ENCODE assay signal across 7 cellular contexts in genomic region chr4:138035781-138036258, GRCh38.
A peak's percentile ranks its signal among the peaks of the same experiment; 100 is the strongest.
DNase-seq lines count a peak whose midpoint lies in the region; ATAC-seq, FAIRE-seq and TF ChIP-seq lines count a peak whose summit lies in the region.

No MANE protein-coding gene starts in this region.

- H4K91ac ChIP-seq in H1 (replicated peaks; ENCODE audit: insufficient read length, low read length), result no peak overlapping the region

- no peak overlapping the region for H3K4me2 ChIP-seq in H1 (ENCODE audit: insufficient read depth in 1 of 2, low read depth in 2 of 2, low read length in 2 of 2)
- H3K4me2 ChIP-seq in mesendoderm (ENCODE audit: low read length), result no peak overlapping the region

- no peaks in the 10 kb centered on the region for H3K23me2 ChIP-seq in H1 (ENCODE audit: low read depth, low read length)

- ATAC-seq in GM21825 (IDR thresholded peaks at IDR 0.05; ENCODE audit: unreplicated experiment) (peak; percentile 100), Panc1 (peak; percentile 85)

- H4K20me1 ChIP-seq in H1 (replicated peaks in 1 of 2; ENCODE audit: control insufficient read depth in 1 of 2, insufficient read depth in 2 of 2, low read length in 2 of 2), result no peaks in the 10 kb centered on the region

- no peaks in the 10 kb centered on the region for H3K4me1 Mint-ChIP-seq in activated naive CD4-positive, alpha-beta T cell treated with anti-CD3 and anti-CD28 coated beads, Interleukin-2, amount 10 ng/mL, durations not matched to agents 7 days and 5 days

- H3K4me1 ChIP-seq in Panc1 (ENCODE audit: control insufficient read depth, insufficient read depth, low read length) (no peaks in the 10 kb centered on the region), H1 (replicated peaks in 1 of 4; ENCODE audit: control insufficient read depth in 3 of 4, insufficient read depth in 4 of 4, low read length in 3 of 4) (no peaks in the 10 kb centered on the region), mesendoderm (ENCODE audit: control insufficient read depth, low read depth, low read length) (no peaks in the 10 kb centered on the region)

- H3K27ac Mint-ChIP-seq in activated naive CD4-positive, alpha-beta T cell treated with anti-CD3 and anti-CD28 coated beads, Interleukin-2, amount 10 ng/mL, durations not matched to agents 7 days and 5 days, result no peak overlapping the region

- H3K56ac ChIP-seq in H1 (replicated peaks; ENCODE audit: insufficient read length, low read depth, low read length) (no peak overlapping the region), mesendoderm (ENCODE audit: low read length) (peak overlapping the region; percentile 34)

- TF ChIP-seq CTCF in GM12873 (IDR thresholded peaks at IDR 0.05; ENCODE audit: insufficient read depth, low read depth, low read length, missing control alignments) (peak; percentile 56), Panc1 (IDR thresholded peaks at IDR 0.05) (peak; percentile 60), H1 (IDR thresholded peaks at IDR 0.05; ENCODE audit: control extremely low read depth in 1 of 3, insufficient read depth in 1 of 3, low read depth in 1 of 3, low read length in 3 of 3) (peak in 2 of 3 experiments; percentile 61 to 77; a peak in 3 of 4 replicates)

- no peaks in the 10 kb centered on the region for H3K36me3 Mint-ChIP-seq in activated naive CD4-positive, alpha-beta T cell treated with anti-CD3 and anti-CD28 coated beads, Interleukin-2, amount 10 ng/mL, durations not matched to agents 7 days and 5 days

- H3K9me3 Mint-ChIP-seq in activated naive CD4-positive, alpha-beta T cell treated with anti-CD3 and anti-CD28 coated beads, Interleukin-2, amount 10 ng/mL, durations not matched to agents 7 days and 5 days, result no peaks in the 10 kb centered on the region

- peak; percentile 91 to 95 for TF ChIP-seq RAD21 in H1 (IDR thresholded peaks at IDR 0.05 in 1 of 2, conservative IDR thresholded peaks at IDR 0.05 in 1 of 2; ENCODE audit: low read depth in 2 of 2, low read length in 2 of 2)

- peak; percentile 46 for DNase-seq in HuH-7 (ENCODE audit: low spot score)
- DNase-seq in Panc1 (ENCODE audit: low read depth, low spot score), result no peak
- no peak for DNase-seq in H1 (ENCODE audit: low read depth in 1 of 2, low spot score in 2 of 2)
- peak; percentile 77 for DNase-seq in mesendoderm
- DNase-seq in activated naive CD4-positive, alpha-beta T cell treated with anti-CD3 and anti-CD28 coated beads, Interleukin-2, amount 10 ng/mL, durations not matched to agents 7 days and 5 days, result no peak

- H3K4ac ChIP-seq in H1 (replicated peaks; ENCODE audit: insufficient read length, low read depth, low read length) (no peak overlapping the region), mesendoderm (ENCODE audit: low read depth, low read length) (no peak overlapping the region)

- H2BK20ac ChIP-seq in H1 (ENCODE audit: low read length), result no peak overlapping the region

- TF ChIP-seq EP300 in H1 (IDR thresholded peaks at IDR 0.05; ENCODE audit: borderline replicate concordance in 1 of 2, low read depth in 2 of 2, low read length in 2 of 2), result no peak

- CTCF ChIA-PET in Panc1 (lab: Charles Lee) (interaction anchor here (0.6 to 1.2 kb wide), 2 partner anchors 55 to 912 kb away, joined by 3 read pairs; no protein-coding TSS in a partner anchor), H1 (lab: Charles Lee; ENCODE audit: partially characterized antibody) (interaction anchor here (0.7 to 9.3 kb wide), 40 partner anchors 11 to 835 kb away, joined by 3 to 103 read pairs (median 4); no protein-coding TSS in a partner anchor)
- CTCF ChIA-PET in activated naive CD4-positive, alpha-beta T cell treated with anti-CD3 and anti-CD28 coated beads, Interleukin-2, amount 10 ng/mL, durations not matched to agents 7 days and 5 days (lab: Charles Lee), result interaction anchor here (0.7 to 2.6 kb wide), 3 partner anchors 561 to 836 kb away, joined by 3 to 12 read pairs (median 6); no protein-coding TSS in a partner anchor

- H2BK12ac ChIP-seq in H1 (ENCODE audit: low read depth, low read length), result no peak overlapping the region

- H2BK15ac ChIP-seq in H1 (ENCODE audit: low read length) (no peak overlapping the region), mesendoderm (replicated peaks; ENCODE audit: low read depth) (no peak overlapping the region)

- no peaks in the 10 kb centered on the region for H3K36me3 ChIP-seq in Panc1 (ENCODE audit: control insufficient read depth, insufficient read depth, low read length)
- no peaks in the 10 kb centered on the region for H3K36me3 ChIP-seq in H1 (ENCODE audit: control insufficient read depth in 2 of 4, insufficient read depth in 4 of 4, low read length in 3 of 4)
- no peaks in the 10 kb centered on the region for H3K36me3 ChIP-seq in mesendoderm (ENCODE audit: control insufficient read depth, insufficient read depth, low read length)

- H3K27me3 ChIP-seq in Panc1 (ENCODE audit: control insufficient read depth, insufficient read depth, low read length), result no peaks in the 10 kb centered on the region
- no peaks in the 10 kb centered on the region for H3K27me3 ChIP-seq in H1 (replicated peaks in 1 of 4; ENCODE audit: control insufficient read depth in 3 of 4, extremely low read depth in 1 of 4, insufficient read depth in 3 of 4, low read length in 3 of 4)
- no peaks in the 10 kb centered on the region for H3K27me3 ChIP-seq in mesendoderm (ENCODE audit: insufficient read depth, low read length, poor library complexity)

- no peak overlapping the region for H4K8ac ChIP-seq in H1 (ENCODE audit: extremely low read depth, insufficient read depth, low read length)
- H4K8ac ChIP-seq in mesendoderm (ENCODE audit: low read depth, low read length), result no peak overlapping the region

- BruUV-seq in Panc1 (replicated peaks; lab: Mats Ljungman, UMichigan), result no TSS peak

- H3K9me3 ChIP-seq in Panc1 (ENCODE audit: control insufficient read depth, insufficient read depth, low read depth, low read length) (no peaks in the 10 kb centered on the region), H1 (ENCODE audit: insufficient read depth in 2 of 2, low read depth in 1 of 2, low read length in 1 of 2) (no peaks in the 10 kb centered on the region)

- H2AFZ ChIP-seq in H1 (ENCODE audit: low read length), result peak overlapping the region; percentile 86

- H3K79me1 ChIP-seq in H1 (ENCODE audit: low read depth, low read length) (no peaks in the 10 kb centered on the region), mesendoderm (ENCODE audit: low read length) (no peaks in the 10 kb centered on the region)

- H2AK5ac ChIP-seq in H1 (ENCODE audit: low read depth, low read length) (no peak overlapping the region), mesendoderm (ENCODE audit: low read length) (no peak overlapping the region)

- 92% methylated on average over 1 of the region's 1 CpG; no CpG with 5 or more reads in 1 of the 2 experiments for WGBS in H1 (ENCODE audit: extremely low coverage in 1 of 2, insufficient coverage in 1 of 2, insufficient read length in 1 of 2, insufficient replicate concordance in 2 of 2, low coverage in 1 of 2, low lambda C conversion rate in 2 of 2, missing lambda C conversion rate in 1 of 2), 2 experiments
- no CpG with 5 or more reads among the region's 1 CpG for WGBS in mesendoderm (ENCODE audit: extremely low coverage, insufficient coverage, low lambda C conversion rate)

- H3K27ac ChIP-seq in Panc1 (ENCODE audit: low read length) (no peak overlapping the region), H1 (ENCODE audit: low read depth, low read length) (no peak overlapping the region), mesendoderm (ENCODE audit: low read depth, low read length) (no peak overlapping the region)

- no peak overlapping the region for H3K14ac ChIP-seq in H1 (ENCODE audit: insufficient read length)

- no peaks in the 10 kb centered on the region for H3K27me3 Mint-ChIP-seq in activated naive CD4-positive, alpha-beta T cell treated with anti-CD3 and anti-CD28 coated beads, Interleukin-2, amount 10 ng/mL, durations not matched to agents 7 days and 5 days

- no peak overlapping the region for H4K5ac ChIP-seq in H1 (ENCODE audit: insufficient read length, low read depth, low read length)
- no peak overlapping the region for H4K5ac ChIP-seq in mesendoderm (ENCODE audit: low read length)

- no peak for TF ChIP-seq POLR2A in H1 (IDR thresholded peaks at IDR 0.05; ENCODE audit: control extremely low read depth in 1 of 2, low read depth in 2 of 2, low read length in 2 of 2)

- peak; percentile 97 for FAIRE-seq in H1 (lab: Jason Lieb, UNC)

- no peak overlapping the region for H3K18ac ChIP-seq in H1 (ENCODE audit: extremely low read depth, low read length)
- no peak overlapping the region for H3K18ac ChIP-seq in mesendoderm (ENCODE audit: low read length)

- H3K4me3 ChIP-seq in Panc1 (ENCODE audit: low read depth in 2 of 2, low read length in 2 of 2) (no peak overlapping the region), H1 (ENCODE audit: extremely low read depth in 1 of 4, insufficient read depth in 2 of 4, low read depth in 3 of 4, low read length in 4 of 4) (no peak overlapping the region), mesendoderm (ENCODE audit: low read length) (no peak overlapping the region)

- H3K9ac ChIP-seq in H1 (replicated peaks in 1 of 4; ENCODE audit: extremely low read depth in 1 of 4, low read depth in 3 of 4, low read length in 3 of 4) (no peak overlapping the region), mesendoderm (ENCODE audit: low read length) (no peak overlapping the region)

- H2BK5ac ChIP-seq in H1 (ENCODE audit: low read depth, low read length), result no peak overlapping the region
- H2BK5ac ChIP-seq in mesendoderm (ENCODE audit: low read length), result no peak overlapping the region

- in situ Hi-C loops in Panc1 (cut with HindIII; ENCODE audit: low pct_unique_long_range_greater_than_20kb, low sequenced_read_pairs), result no loop called here

- H2BK120ac ChIP-seq in H1 (replicated peaks; ENCODE audit: low read depth, low read length) (no peak overlapping the region), mesendoderm (ENCODE audit: low read depth, low read length) (no peak overlapping the region)

- no peak overlapping the region for H3K4me3 Mint-ChIP-seq in activated naive CD4-positive, alpha-beta T cell treated with anti-CD3 and anti-CD28 coated beads, Interleukin-2, amount 10 ng/mL, durations not matched to agents 7 days and 5 days

- POLR2A ChIA-PET in Panc1 (lab: Charles Lee) (no interaction called here), H1 (lab: Charles Lee; ENCODE audit: partially characterized antibody) (interaction anchor here (1.3 kb wide), 1 partner anchor 15 kb away, joined by 3 read pairs; no protein-coding TSS in a partner anchor)

- H3K23ac ChIP-seq in H1 (ENCODE audit: insufficient read length) (no peak overlapping the region), mesendoderm (ENCODE audit: low read length) (no peak overlapping the region)

- intact Hi-C loops in Panc1 (cut with micrococcal nuclease; ENCODE audit: unreplicated experiment), result loop anchor here (5.0 to 10.0 kb wide), 4 partner anchors 56 to 646 kb away; no protein-coding TSS in a partner anchor

- H3K79me2 ChIP-seq in H1 (ENCODE audit: control insufficient read depth in 1 of 2, insufficient read depth in 2 of 2, low read length in 2 of 2) (no peaks in the 10 kb centered on the region), mesendoderm (ENCODE audit: control insufficient read depth, insufficient read depth, low read length) (no peaks in the 10 kb centered on the region)

TF ChIP-seq in H1, 55 proteins besides CTCF, POLR2A, EP300 and RAD21:
- TF ChIP-seq NANOG (IDR thresholded peaks at IDR 0.05; ENCODE audit: insufficient read depth, low read depth, low read length, poor library complexity, severe bottlenecking) (no peak), TEAD4 (IDR thresholded peaks at IDR 0.05; ENCODE audit: low read depth, low read length) (no peak)

Comparison
In these comparisons a context has a peak if more than half of its experiments do, and no peak if none do; other contexts are left out.
1. DNase-seq: peak in HuH-7 (single experiment) and mesendoderm (single experiment); none in Panc1 (single experiment), H1 (0 of 2) and activated naive CD4-positive, alpha-beta T cell treated with anti-CD3 and anti-CD28 coated beads, Interleukin-2, amount 10 ng/mL, durations not matched to agents 7 days and 5 days (single experiment).
2. Peak in every context shown above with its lines, with median percentiles within 50 percentile points of each other: CTCF ChIP-seq.